ENCODE assay signal across 9 cellular contexts in genomic region chr10:104321716-104322415, GRCh38. TPM values are rescaled to one million over a fixed set of nuclear protein-coding genes. Genes with fewer than 3 reads are reported as not detected.
DNase-seq lines count a peak whose midpoint lies in the region; ATAC-seq and TF ChIP-seq lines count a peak whose summit lies in the region.
"Had no signal": no experiment of that assay in that cellular context is flagged by ENCODE, and none has a peak within 500 bp of the region (broad histone marks: within the 10 kb centered on the region; RNA-seq: fewer than 3 reads in every experiment).

No MANE protein-coding gene starts in this region.

- peak; percentile 7 for ATAC-seq in GM21529 (IDR thresholded peaks at IDR 0.05; ENCODE audit: unreplicated experiment)
- ATAC-seq in Panc1 = no peak
- ATAC-seq in gastrocnemius medialis = no peak
- ATAC-seq in GM18517 (IDR thresholded peaks at IDR 0.05; ENCODE audit: unreplicated experiment) = no peak

- H3K4me3 ChIP-seq in Panc1 (ENCODE audit: low read depth in 2 of 2, low read length in 2 of 2) (no peak overlapping the region), gastrocnemius medialis (no peak overlapping the region)

- no TSS peak for BruUV-seq in Panc1 (replicated peaks; lab: Mats Ljungman, UMichigan)

- TF ChIP-seq CTCF in Panc1 (IDR thresholded peaks at IDR 0.05) = no peak
- TF ChIP-seq CTCF in gastrocnemius medialis (IDR thresholded peaks at IDR 0.05 in 4 of 5, conservative IDR thresholded peaks at IDR 0.05 in 1 of 5) = no peak

- TF ChIP-seq POLR2A in gastrocnemius medialis (IDR thresholded peaks at IDR 0.05) = no peak

- POLR2A ChIA-PET in Panc1 (lab: Charles Lee) = no interaction called here

- no peaks in the 10 kb centered on the region for H3K9me3 ChIP-seq in Panc1 (ENCODE audit: control insufficient read depth, insufficient read depth, low read depth, low read length)
- H3K9me3 ChIP-seq in gastrocnemius medialis = no peaks in the 10 kb centered on the region

- in situ Hi-C loops in Panc1 (cut with HindIII; ENCODE audit: low pct_unique_long_range_greater_than_20kb, low sequenced_read_pairs) (no loop called here), gastrocnemius medialis (cut with MboI; ENCODE audit: low sequenced_read_pairs in 4 of 4) (no loop called here), KBM-7 (cut with MboI; ENCODE audit: low pct_unique_long_range_greater_than_20kb, low sequenced_read_pairs) (no loop called here)

- H3K36me3 ChIP-seq in Panc1 (ENCODE audit: control insufficient read depth, insufficient read depth, low read length) (no peaks in the 10 kb centered on the region), gastrocnemius medialis (no peaks in the 10 kb centered on the region)

- H3K27me3 ChIP-seq in Panc1 (ENCODE audit: control insufficient read depth, insufficient read depth, low read length) (no peaks in the 10 kb centered on the region), gastrocnemius medialis (no peaks in the 10 kb centered on the region)

- H3K4me1 ChIP-seq in Panc1 (ENCODE audit: control insufficient read depth, insufficient read depth, low read length) = peaks cover 90% of the 10 kb centered on the region
- peaks cover 75 to 77% of the 10 kb centered on the region in 2 donors for H3K4me1 ChIP-seq in gastrocnemius medialis

- intact Hi-C loops in Panc1 (cut with micrococcal nuclease; ENCODE audit: unreplicated experiment) = no loop called here
- intact Hi-C loops in gastrocnemius medialis (cut with DNase I; ENCODE audit: low total_unique reads) = no loop called here

- CTCF ChIA-PET in Panc1 (lab: Charles Lee) = interaction anchor here (0.6 to 1.2 kb wide), 4 partner anchors 16 to 434 kb away, joined by 3 to 9 read pairs (median 6); partner anchors contain the start of gene ITPRIP

- DNase-seq in Panc1 (ENCODE audit: low read depth, low spot score) (no peak), epithelial cell of prostate (ENCODE audit: low read depth, low spot score) (no peak), gastrocnemius medialis (no peak), COR-L47 (lab: John Stamatoyannopoulos, UW) (no peak), kidney tubule cell (ENCODE audit: low spot score) (no peak), KBM-7 (no peak)
- DNase-seq: hypothalamus had no signal

- H3K27ac ChIP-seq in Panc1 (ENCODE audit: low read length) = peak overlapping the region; percentile 60
- peak overlapping the region; percentile 100 for H3K27ac ChIP-seq in epithelial cell of prostate
- peak overlapping the region; percentile 46 to 61 (median 54) for H3K27ac ChIP-seq in gastrocnemius medialis

RNA-seq across cellular contexts. Expression of gene ITPRIP, which starts 16.4 kb away (rescaled TPM):
- 55.0 TPM for total RNA-seq in Panc1 (2021; ENCODE audit: unreplicated experiment)
- polyA plus RNA-seq in Panc1 (2012; ENCODE audit: insufficient read length) = 52.8 TPM
- total RNA-seq in gastrocnemius medialis = 10 to 100 TPM in 1 of 4 donors, 1 to 10 TPM in 3; 5.0 to 19.9 (median 7.9) TPM

RNA-seq across cellular contexts. Expression of gene CFAP58, which starts 31.8 kb away (rescaled TPM):
- total RNA-seq in Panc1 (2021; ENCODE audit: unreplicated experiment) (2.0 TPM), gastrocnemius medialis (under 1 TPM in 3 of 4 donors, not detected in 1; 0.13 to 0.36 (median 0.27) TPM)
- polyA plus RNA-seq in Panc1 (2012; ENCODE audit: insufficient read length) = 1.4 TPM

RNA-seq across cellular contexts. Expression of gene GSTO2, which starts 52.9 kb away (rescaled TPM):
- total RNA-seq in Panc1 (2021; ENCODE audit: unreplicated experiment) = 28.5 TPM
- polyA plus RNA-seq in Panc1 (2012; ENCODE audit: insufficient read length) = 31.6 TPM
- total RNA-seq in gastrocnemius medialis = 1 to 10 TPM in 2 of 4 donors, under 1 TPM in 1, not detected in 1; 0.71 to 2.3 (median 1.4) TPM
